Comparison of ENCODE assay signal across 23 cellular contexts in genomic region chr20:55919319-55919718, GRCh38.
"Had no signal": no experiment of that assay in that cellular context is flagged by ENCODE, and none has a peak within 500 bp of the region (broad histone marks: within the 10 kb centered on the region; RNA-seq: fewer than 3 reads in every experiment).

No MANE protein-coding gene starts in this region.

- H3K27ac Mint-ChIP-seq: dendritic cell treated with granulocyte-macrophage colony-stimulating factor and Interleukin-4, amounts not matched to agents 40 ng/mL and 50 ng/mL, for 4 days; effector memory CD8-positive, alpha-beta T cell; immature natural killer cell; mesothelial cell of epicardium; naive B cell; naive thymus-derived CD8-positive, alpha-beta T cell had no signal

- H3K36me3 ChIP-seq: colonic mucosa, esophagus muscularis mucosa, gastroesophageal sphincter, heart left ventricle, left lung, lower lobe of right lung had no signal

- H3K4me3 Mint-ChIP-seq: dendritic cell treated with granulocyte-macrophage colony-stimulating factor and Interleukin-4, amounts not matched to agents 40 ng/mL and 50 ng/mL, for 4 days; effector memory CD8-positive, alpha-beta T cell; immature natural killer cell; mesothelial cell of epicardium; naive B cell; naive thymus-derived CD8-positive, alpha-beta T cell had no signal

- H3K4me1 Mint-ChIP-seq: immature natural killer cell; mesothelial cell of epicardium; naive B cell; naive thymus-derived CD8-positive, alpha-beta T cell had no signal

- H3K36me3 Mint-ChIP-seq: immature natural killer cell; mesothelial cell of epicardium; naive B cell; naive thymus-derived CD8-positive, alpha-beta T cell had no signal

- H2AFZ ChIP-seq: hepatocyte had no signal

- H3K27me3 Mint-ChIP-seq: dendritic cell treated with granulocyte-macrophage colony-stimulating factor and Interleukin-4, amounts not matched to agents 40 ng/mL and 50 ng/mL, for 4 days; effector memory CD8-positive, alpha-beta T cell; naive B cell; naive thymus-derived CD8-positive, alpha-beta T cell had no signal

- ATAC-seq: effector memory CD8-positive, alpha-beta T cell; gastroesophageal sphincter; heart left ventricle; left cardiac atrium; left lung; left ventricle myocardium superior; lower lobe of right lung; mucosa of descending colon; naive thymus-derived CD8-positive, alpha-beta T cell had no signal

- DNase-seq: colonic mucosa; cortex of kidney; effector CD8-positive, alpha-beta T cell; effector memory CD8-positive, alpha-beta T cell; foreskin melanocyte; heart left ventricle; hypothalamus; immature natural killer cell; islet precursor cell; left cardiac atrium; left lung; left ventricle myocardium superior; lower lobe of right lung; mesenchymal stem cell; mucosa of descending colon; naive B cell; naive thymus-derived CD8-positive, alpha-beta T cell had no signal

- H3K27ac ChIP-seq: colonic mucosa, esophagus muscularis mucosa, gastroesophageal sphincter, heart left ventricle, hepatocyte, left lung, lower lobe of right lung had no signal

- H3K79me2 ChIP-seq: hepatocyte had no signal

- H3K27me3 ChIP-seq: colonic mucosa, esophagus muscularis mucosa, gastroesophageal sphincter, heart left ventricle, hepatocyte, left lung had no signal

- H3K4me3 ChIP-seq: colonic mucosa, esophagus muscularis mucosa, gastroesophageal sphincter, heart left ventricle, hepatocyte, left lung, lower lobe of right lung, mucosa of descending colon had no signal

- H3K9me3 ChIP-seq: colonic mucosa, esophagus muscularis mucosa, gastroesophageal sphincter, lower lobe of right lung had no signal

- FAIRE-seq: endothelial cell of umbilical vein had no signal

- H3K4me1 ChIP-seq: colonic mucosa, esophagus muscularis mucosa, gastroesophageal sphincter, heart left ventricle, left lung, lower lobe of right lung had no signal

- H3K4me2 ChIP-seq: hepatocyte had no signal
